ENCODE assay signal across 8 cellular contexts in the genomic region with DNA sequence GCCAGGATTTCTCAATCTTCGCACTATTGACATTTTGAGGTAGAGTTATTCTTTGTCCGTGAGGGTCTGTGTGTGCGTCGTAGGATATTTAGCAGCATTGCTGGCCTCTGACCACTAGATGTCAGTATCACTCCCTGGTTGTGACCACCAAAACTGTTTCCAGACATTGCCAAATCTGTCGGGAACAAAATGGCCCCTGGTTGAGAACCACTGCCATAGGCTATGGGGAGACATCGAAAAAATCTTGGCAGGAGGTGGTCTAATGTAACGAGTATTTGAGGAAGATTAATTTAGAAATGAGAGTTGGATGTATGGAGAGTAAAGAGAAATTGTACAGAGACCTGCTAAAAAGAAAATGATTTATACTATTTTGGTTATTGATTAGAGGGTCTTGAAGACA.
DNase-seq lines count a peak whose midpoint lies in the region; ATAC-seq and TF ChIP-seq lines count a peak whose summit lies in the region.

No MANE protein-coding gene starts in this region.

- no peak for TF ChIP-seq POLR2A in HCT116 (IDR thresholded peaks at IDR 0.05; ENCODE audit: borderline replicate concordance, extremely low read depth, insufficient read depth, insufficient read length)

- no peaks in the 10 kb centered on the region for H3K9me2 ChIP-seq in HCT116 (ENCODE audit: insufficient read depth)

- H3K9ac ChIP-seq in DND-41 (ENCODE audit: low read depth, low read length) (no peak overlapping the region), HCT116 (ENCODE audit: low read length) (no peak overlapping the region)

- peaks cover 8 to 21% of the 10 kb centered on the region in 2 donors for H3K4me1 Mint-ChIP-seq in natural killer cell

- intact Hi-C loops in HCT116 (cut with micrococcal nuclease), result loop anchor here (2.0 kb wide), 2 partner anchors 145 to 203 kb away; no protein-coding TSS in a partner anchor
- intact Hi-C loops in natural killer cell (cut with micrococcal nuclease), result loop anchor here (10.0 kb wide), 1 partner anchor 201 kb away; no protein-coding TSS in a partner anchor
- intact Hi-C loops in tibial artery (cut with DNase I; ENCODE audit: low total_unique reads), result loop anchor here (10.0 kb wide), 1 partner anchor 201 kb away; no protein-coding TSS in a partner anchor

- H3K27ac Mint-ChIP-seq in natural killer cell, result peak overlapping the region; percentile 45 to 85

- no TSS peak for BruUV-seq in HCT116 (replicated peaks; lab: Mats Ljungman, UMichigan)

- H3K36me3 Mint-ChIP-seq in natural killer cell, result no peaks in the 10 kb centered on the region

- H4K20me1 ChIP-seq in DND-41 (ENCODE audit: insufficient read depth, low read length) (no peaks in the 10 kb centered on the region), HCT116 (ENCODE audit: insufficient read depth) (no peaks in the 10 kb centered on the region)

- no peaks in the 10 kb centered on the region for H3K27me3 Mint-ChIP-seq in natural killer cell (ENCODE audit: low read depth in 2 of 2)

- peaks cover 9% of the 10 kb centered on the region; the same call in 1 of the 2 replicates for H3K36me3 ChIP-seq in DND-41 (ENCODE audit: insufficient read depth, low read length)
- H3K36me3 ChIP-seq in HCT116 (ENCODE audit: control insufficient read depth in 1 of 2, insufficient read depth in 2 of 2, low read length in 2 of 2), result no peaks in the 10 kb centered on the region
- H3K36me3 ChIP-seq in tibial artery, result peaks cover 7 to 11% (median 8%) of the 10 kb centered on the region in 3 donors

- H3K4me1 ChIP-seq in DND-41 (ENCODE audit: insufficient read depth, low read length) (no peaks in the 10 kb centered on the region), HCT116 (ENCODE audit: control insufficient read depth in 1 of 2, insufficient read depth in 2 of 2, low read length in 2 of 2) (no peaks in the 10 kb centered on the region), tibial artery (peaks cover 0 to 20% (median 5%) of the 10 kb centered on the region in 4 donors)

- no peaks in the 10 kb centered on the region for H3K79me2 ChIP-seq in DND-41 (ENCODE audit: insufficient read depth, low read length)
- no peaks in the 10 kb centered on the region for H3K79me2 ChIP-seq in HCT116 (ENCODE audit: insufficient read depth, low read length)

- H3K4me3 Mint-ChIP-seq in natural killer cell, result no peak overlapping the region

- H3K27ac ChIP-seq in DND-41 (ENCODE audit: low read length) (no peak overlapping the region), HCT116 (ENCODE audit: low read depth, low read length) (no peak overlapping the region), tibial artery (peak overlapping the region in 1 of 2 donors; percentile 52)

- H3K9me3 ChIP-seq in DND-41 (ENCODE audit: insufficient read depth, low read length, severe bottlenecking) (no peaks in the 10 kb centered on the region), HCT116 (ENCODE audit: control insufficient read depth in 1 of 2, insufficient read depth in 1 of 2, low read depth in 1 of 2, low read length in 2 of 2) (no peaks in the 10 kb centered on the region), tibial artery (no peaks in the 10 kb centered on the region)

- no peak overlapping the region for H2AFZ ChIP-seq in DND-41 (ENCODE audit: low read depth, low read length)
- peak overlapping the region; percentile 45 for H2AFZ ChIP-seq in HCT116 (ENCODE audit: low read depth, low read length, poor library complexity, severe bottlenecking)

- H3K27me3 ChIP-seq in DND-41 (ENCODE audit: insufficient read depth, low read length, poor library complexity) (no peaks in the 10 kb centered on the region), HCT116 (ENCODE audit: insufficient read depth, low read length) (no peaks in the 10 kb centered on the region), tibial artery (no peaks in the 10 kb centered on the region)

- CTCF ChIA-PET in HCT116 (lab: Charles Lee), result interaction anchor here (1.0 kb wide), 1 partner anchor 203 kb away, joined by 3 read pairs; no protein-coding TSS in a partner anchor

- no peak overlapping the region for H3K4me3 ChIP-seq in DND-41 (ENCODE audit: low read depth in 1 of 2, low read length in 2 of 2)
- no peak overlapping the region for H3K4me3 ChIP-seq in HCT116 (replicated peaks in 1 of 2; ENCODE audit: low read depth in 1 of 2, low read length in 2 of 2)
- no peak overlapping the region for H3K4me3 ChIP-seq in tibial artery

- RAD21 ChIA-PET in HCT116 (lab: Charles Lee; ENCODE audit: low non-redundant PET in 1 of 2, low total read pairs in 2 of 2, uncharacterized antibody in 2 of 2, unreplicated experiment in 2 of 2), result no interaction called here

- H3K4me2 ChIP-seq in DND-41 (ENCODE audit: insufficient read depth, low read length), result no peak overlapping the region
- H3K4me2 ChIP-seq in HCT116 (ENCODE audit: low read length), result peak overlapping the region; percentile 36; the same call in 1 of the 2 replicates

- DNase-seq in DND-41 (peak; percentile 32), HCT116 (ENCODE audit: low read depth, low spot score) (peak; percentile 46), NCI-H2227 treated with DMSO at 0.1 percent for 48 hours (lab: John Stamatoyannopoulos, UW) (peak; percentile 73), fibroblast of gingiva (ENCODE audit: low read depth) (peak; percentile 54), natural killer cell (peak; percentile 14), tibial artery (peak in 1 of 2 donors; percentile 37)
- peak; percentile 6 for DNase-seq in activated CD8-positive, alpha-beta memory T cell treated with anti-CD3 and anti-CD28 coated beads, Interleukin-2, amount 50 U/mL, for 24 hours (ENCODE audit: extremely low read depth)

- POLR2A ChIA-PET in HCT116 (lab: Charles Lee), result no interaction called here

- peak; percentile 72 for TF ChIP-seq RAD21 in HCT116 (IDR thresholded peaks at IDR 0.05; ENCODE audit: low read depth)

- peak; percentile 57; the same call in 2 of the 3 replicates for ATAC-seq in DND-41 (ENCODE audit: insufficient read depth, low read depth)
- peak; percentile 82 for ATAC-seq in HCT116
- peak; percentile 69 to 83 (median 69) for ATAC-seq in natural killer cell
- ATAC-seq in GM18498 (IDR thresholded peaks at IDR 0.05; ENCODE audit: unreplicated experiment), result no peak

- no peaks in the 10 kb centered on the region for H3K9me3 Mint-ChIP-seq in natural killer cell

- TF ChIP-seq CTCF in DND-41 (IDR thresholded peaks at IDR 0.05; ENCODE audit: borderline replicate concordance, extremely low read depth, low read length, poor library complexity, severe bottlenecking) (peak; percentile 75), HCT116 (IDR thresholded peaks at IDR 0.05 in 2 of 3, conservative IDR thresholded peaks at IDR 0.05 in 1 of 3; ENCODE audit: borderline replicate concordance in 1 of 3, insufficient read depth in 1 of 3, low read depth in 2 of 3, low read length in 2 of 3) (peak; percentile 47 to 70 (median 70); a peak in 5 of 6 replicates), natural killer cell (IDR thresholded peaks at IDR 0.05) (peak; percentile 66), tibial artery (IDR thresholded peaks at IDR 0.05) (peak; percentile 54 to 66)

TF ChIP-seq in HCT116, 20 proteins besides CTCF, POLR2A, EP300 and RAD21:
- TF ChIP-seq ZFX (IDR thresholded peaks at IDR 0.05) (no peak), CEBPB (IDR thresholded peaks at IDR 0.05; ENCODE audit: low read depth) (peak; percentile 59; the same call in 1 of the 2 replicates), YY1 (IDR thresholded peaks at IDR 0.05; ENCODE audit: extremely low read depth, insufficient replicate concordance, low read depth, low read length) (peak; percentile 84), TCF7L2 (IDR thresholded peaks at IDR 0.05; ENCODE audit: borderline replicate concordance, extremely low read depth, insufficient read depth, insufficient read length) (no peak), SRF (IDR thresholded peaks at IDR 0.05; ENCODE audit: low read depth) (0 out of 2 replicates have a peak, but pooled peaks have one; percentile 18), CBX3 (IDR thresholded peaks at IDR 0.05; ENCODE audit: low read depth) (peak; percentile 39; the same call in 1 of the 2 replicates)
